ENCODE assay signal across 24 cellular contexts in the genomic region with DNA sequence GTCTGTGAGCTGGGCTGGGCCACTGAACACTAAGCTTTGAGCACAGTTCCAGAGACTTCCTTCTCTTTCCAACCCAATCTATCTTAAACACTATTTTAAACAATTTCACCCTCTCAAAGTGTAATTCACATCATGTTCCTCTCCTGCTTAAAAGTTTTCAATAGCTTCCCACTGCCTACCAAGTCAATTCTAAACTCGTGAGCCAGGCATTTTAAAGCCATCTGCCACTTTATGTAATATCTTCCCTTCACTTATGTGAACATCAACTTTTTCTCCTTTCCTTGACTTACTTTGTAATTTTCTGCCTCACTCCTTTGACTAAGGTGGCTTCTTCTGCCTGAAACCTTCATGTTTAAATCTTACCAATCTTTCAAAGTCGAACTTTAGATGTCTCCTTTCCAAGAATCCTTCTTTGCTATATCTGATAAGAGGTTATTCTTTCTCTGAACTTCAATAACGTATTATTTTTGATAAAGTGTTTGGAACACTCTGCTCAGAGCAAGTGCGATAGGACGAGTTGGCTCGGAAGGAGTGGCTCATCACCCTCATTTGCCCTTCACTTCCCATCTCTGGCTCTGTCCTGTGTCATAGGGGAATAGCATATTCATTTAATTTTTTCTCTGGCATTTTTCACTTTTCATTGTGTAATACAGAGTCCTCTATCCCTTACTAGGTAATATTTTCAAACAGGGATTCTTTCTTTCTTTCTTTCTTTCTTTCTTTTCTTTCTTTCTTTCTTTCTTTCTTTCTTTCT. TPM values are rescaled to one million over a fixed set of nuclear protein-coding genes. Genes with fewer than 3 reads are reported as not detected.
DNase-seq lines count a peak whose midpoint lies in the region; ATAC-seq and TF ChIP-seq lines count a peak whose summit lies in the region.
"Had no signal": no experiment of that assay in that cellular context is flagged by ENCODE, and none has a peak within 500 bp of the region (broad histone marks: within the 10 kb centered on the region; RNA-seq: fewer than 3 reads in every experiment).

No MANE protein-coding gene starts in this region.

- H3K27ac Mint-ChIP-seq in nephron = peak overlapping the region; percentile 49 to 93 (median 53)
- H3K27ac Mint-ChIP-seq: activated CD8-positive, alpha-beta T cell treated with anti-CD3 and anti-CD28 coated beads, Interleukin-2, amount 10 ng/mL, durations not matched to agents 7 days and 5 days had no signal

- no peaks in the 10 kb centered on the region for H3K36me3 Mint-ChIP-seq in nephron (ENCODE audit: low read depth)

- H3K4me1 Mint-ChIP-seq in nephron = peaks cover 33% of the 10 kb centered on the region

- no peaks in the 10 kb centered on the region for H3K9me3 ChIP-seq in thoracic aorta
- H3K9me3 ChIP-seq: A549, BE2C, MG63 had no signal

- H3K27me3 ChIP-seq in thoracic aorta (replicated peaks; ENCODE audit: insufficient read depth) = no peaks in the 10 kb centered on the region
- H3K27me3 ChIP-seq: BE2C, hepatocyte, MG63 had no signal

- no peak for TF ChIP-seq POLR2A in erythroblast (IDR thresholded peaks at IDR 0.05; ENCODE audit: low read length)

- no peaks in the 10 kb centered on the region for H3K36me3 ChIP-seq in thoracic aorta
- H3K36me3 ChIP-seq: BE2C, MG63 had no signal

- ATAC-seq in Right ventricle myocardium superior (ENCODE audit: poor library complexity) = peak; percentile 47
- no peak for ATAC-seq in thoracic aorta (ENCODE audit: insufficient number of reproducible peaks, low FRiP score, low read depth)
- ATAC-seq: A549; activated CD8-positive, alpha-beta T cell treated with anti-CD3 and anti-CD28 coated beads, Interleukin-2, amount 10 ng/mL, durations not matched to agents 7 days and 5 days; HCT116 had no signal

- DNase-seq in OCI-M1 (lab: John Stamatoyannopoulos, UW) (peak; percentile 40), Right ventricle myocardium superior (no peak), thoracic aorta (ENCODE audit: low spot score) (no peak), erythroblast (lab: John Stamatoyannopoulos, UW) (no peak), COR-L47 (lab: John Stamatoyannopoulos, UW) (no peak), NCI-H1092 (lab: John Stamatoyannopoulos, UW) (no peak), HK-2 (ENCODE audit: unreplicated experiment) (no peak)
- DNase-seq: activated CD4-positive, CD25-positive, alpha-beta regulatory T cell treated with anti-CD3 and anti-CD28 coated beads, Interleukin-2, amount 50 U/mL, for 72 hours; activated CD8-positive, alpha-beta T cell treated with anti-CD3 and anti-CD28 coated beads, Interleukin-2, amount 10 ng/mL, durations not matched to agents 7 days and 5 days; activated gamma-delta T cell; BE2C; dermis blood vessel endothelial cell; DMS79 treated with DMSO at 0.1 percent for 48 hours; MG63; NCI-H1436; NCI-H69; SHP77 treated with DMSO at 0.1 percent for 48 hours; substantia nigra had no signal

- H3K4me3 ChIP-seq in thoracic aorta = peak overlapping the region; percentile 28
- H3K4me3 ChIP-seq: A549, hepatocyte, MG63 had no signal

- H3K27me3 Mint-ChIP-seq in nephron (ENCODE audit: low read depth) = no peaks in the 10 kb centered on the region

- no peak for TF ChIP-seq CTCF in nephron (IDR thresholded peaks at IDR 0.05; ENCODE audit: unreplicated experiment in 3 of 3)
- no peak for TF ChIP-seq CTCF in thoracic aorta (IDR thresholded peaks at IDR 0.05)

- peaks cover 11% of the 10 kb centered on the region for H3K9me3 Mint-ChIP-seq in nephron

- peaks cover 8 to 38% of the 10 kb centered on the region in 2 donors for H3K4me1 ChIP-seq in thoracic aorta (ENCODE audit: control insufficient read depth in 1 of 2, low read depth in 2 of 2)
- H3K4me1 ChIP-seq: A549, BE2C had no signal

- H3K4me3 Mint-ChIP-seq in nephron = no peak overlapping the region
- H3K4me3 Mint-ChIP-seq: activated CD8-positive, alpha-beta T cell treated with anti-CD3 and anti-CD28 coated beads, Interleukin-2, amount 10 ng/mL, durations not matched to agents 7 days and 5 days had no signal

- H3K27ac ChIP-seq in thoracic aorta = peak overlapping the region; percentile 72 to 88
- H3K27ac ChIP-seq: A549, hepatocyte had no signal

- intact Hi-C loops in Right ventricle myocardium superior (cut with DNase I) = loop anchor here (5.0 kb wide), 1 partner anchor 305 kb away; no protein-coding TSS in a partner anchor

RNA-seq across cellular contexts. Expression of a gene that starts 13.0 kb away (rescaled TPM):
- total RNA-seq in Right ventricle myocardium superior = 361 TPM
- total RNA-seq in thoracic aorta = 1,000 to 10,000 TPM; 1,225 to 2,315 TPM
- total RNA-seq: activated CD8-positive, alpha-beta T cell treated with anti-CD3 and anti-CD28 coated beads, Interleukin-2, amount 10 ng/mL, durations not matched to agents 7 days and 5 days; bronchial epithelial cell; endothelial cell of umbilical vein had no signal
